ENCODE assay signal across 1 cellular context in the genomic region with DNA sequence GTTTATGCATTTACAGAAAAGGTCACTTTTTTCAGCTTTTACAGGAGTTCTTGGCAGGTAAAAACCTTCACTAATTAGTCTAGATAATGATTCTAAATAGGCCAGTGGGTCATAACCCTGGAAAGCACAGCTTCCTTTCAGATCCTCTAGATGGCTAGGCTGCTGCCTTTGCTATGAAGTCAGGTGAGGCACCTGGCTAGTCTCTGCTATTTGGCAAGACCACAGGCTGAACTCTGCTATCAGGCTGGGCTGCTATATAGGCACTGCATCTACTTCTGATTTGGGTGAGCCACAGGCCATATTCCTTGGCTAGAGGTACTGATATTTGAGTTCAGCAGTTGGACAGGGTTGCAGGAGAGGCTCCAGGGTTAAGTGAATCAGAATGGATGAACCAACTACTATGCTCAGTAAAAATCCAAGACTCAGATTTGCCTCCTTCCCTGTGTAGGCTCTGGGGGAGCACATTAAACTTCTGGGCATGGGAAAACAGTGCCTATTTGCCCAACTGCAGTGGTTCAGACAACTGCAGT.
TF ChIP-seq lines count a peak whose summit lies in the region.

No MANE protein-coding gene starts in this region.

TF ChIP-seq in A549, 52 proteins besides CTCF, POLR2A, EP300 and RAD21 (continued from another document):
- TF ChIP-seq, protein P1, sequence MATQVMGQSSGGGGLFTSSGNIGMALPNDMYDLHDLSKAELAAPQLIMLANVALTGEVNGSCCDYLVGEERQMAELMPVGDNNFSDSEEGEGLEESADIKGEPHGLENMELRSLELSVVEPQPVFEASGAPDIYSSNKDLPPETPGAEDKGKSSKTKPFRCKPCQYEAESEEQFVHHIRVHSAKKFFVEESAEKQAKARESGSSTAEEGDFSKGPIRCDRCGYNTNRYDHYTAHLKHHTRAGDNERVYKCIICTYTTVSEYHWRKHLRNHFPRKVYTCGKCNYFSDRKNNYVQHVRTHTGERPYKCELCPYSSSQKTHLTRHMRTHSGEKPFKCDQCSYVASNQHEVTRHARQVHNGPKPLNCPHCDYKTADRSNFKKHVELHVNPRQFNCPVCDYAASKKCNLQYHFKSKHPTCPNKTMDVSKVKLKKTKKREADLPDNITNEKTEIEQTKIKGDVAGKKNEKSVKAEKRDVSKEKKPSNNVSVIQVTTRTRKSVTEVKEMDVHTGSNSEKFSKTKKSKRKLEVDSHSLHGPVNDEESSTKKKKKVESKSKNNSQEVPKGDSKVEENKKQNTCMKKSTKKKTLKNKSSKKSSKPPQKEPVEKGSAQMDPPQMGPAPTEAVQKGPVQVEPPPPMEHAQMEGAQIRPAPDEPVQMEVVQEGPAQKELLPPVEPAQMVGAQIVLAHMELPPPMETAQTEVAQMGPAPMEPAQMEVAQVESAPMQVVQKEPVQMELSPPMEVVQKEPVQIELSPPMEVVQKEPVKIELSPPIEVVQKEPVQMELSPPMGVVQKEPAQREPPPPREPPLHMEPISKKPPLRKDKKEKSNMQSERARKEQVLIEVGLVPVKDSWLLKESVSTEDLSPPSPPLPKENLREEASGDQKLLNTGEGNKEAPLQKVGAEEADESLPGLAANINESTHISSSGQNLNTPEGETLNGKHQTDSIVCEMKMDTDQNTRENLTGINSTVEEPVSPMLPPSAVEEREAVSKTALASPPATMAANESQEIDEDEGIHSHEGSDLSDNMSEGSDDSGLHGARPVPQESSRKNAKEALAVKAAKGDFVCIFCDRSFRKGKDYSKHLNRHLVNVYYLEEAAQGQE (IDR thresholded peaks at IDR 0.05): peak; percentile 36; the same call in 1 of the 2 replicates
- TF ChIP-seq, protein P2, sequence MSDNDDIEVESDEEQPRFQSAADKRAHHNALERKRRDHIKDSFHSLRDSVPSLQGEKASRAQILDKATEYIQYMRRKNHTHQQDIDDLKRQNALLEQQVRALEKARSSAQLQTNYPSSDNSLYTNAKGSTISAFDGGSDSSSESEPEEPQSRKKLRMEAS (IDR thresholded peaks at IDR 0.05): no peak
